In the genomic region with DNA sequence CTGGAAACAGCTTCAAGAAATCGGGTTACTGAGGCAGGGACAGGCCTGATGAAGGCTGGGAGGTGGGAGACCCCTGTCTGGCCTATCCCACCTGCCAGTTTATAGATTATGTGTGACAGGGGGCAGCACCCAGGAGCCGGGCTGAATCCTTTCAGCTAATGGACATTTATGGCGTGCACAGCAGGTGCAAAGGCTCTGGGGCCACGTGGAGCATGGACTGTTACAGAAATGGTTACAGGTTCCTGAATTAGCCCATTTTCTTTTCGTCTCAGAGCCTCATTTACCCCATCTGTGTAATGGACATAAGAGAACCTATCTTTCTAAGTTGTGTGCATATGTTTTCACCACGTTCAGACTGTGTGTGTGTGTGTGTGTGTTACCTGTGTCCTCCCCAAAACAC, we compare ENCODE assay signal across 2 cellular contexts.
A peak's percentile ranks its signal among the peaks of the same experiment; 100 is the strongest.
TF ChIP-seq lines count a peak whose summit lies in the region.

No MANE protein-coding gene starts in this region.

TF ChIP-seq in HepG2, 621 proteins besides CTCF, POLR2A, EP300 and RAD21:
- TF ChIP-seq NR2F1 (CRISPR knock-in tag; IDR thresholded peaks at IDR 0.05) (no peak), EED (CRISPR knock-in tag; IDR thresholded peaks at IDR 0.05) (no peak), ZMYM3 (CRISPR knock-in tag; IDR thresholded peaks at IDR 0.05) (peak; percentile 70), ZNF629 (CRISPR knock-in tag; conservative IDR thresholded peaks at IDR 0.05) (peak; percentile 79), MNT (IDR thresholded peaks at IDR 0.05) (peak; percentile 65), HNRNPL (IDR thresholded peaks at IDR 0.05; ENCODE audit: low read depth, low read length) (no peak)
- TF ChIP-seq, protein P1, sequence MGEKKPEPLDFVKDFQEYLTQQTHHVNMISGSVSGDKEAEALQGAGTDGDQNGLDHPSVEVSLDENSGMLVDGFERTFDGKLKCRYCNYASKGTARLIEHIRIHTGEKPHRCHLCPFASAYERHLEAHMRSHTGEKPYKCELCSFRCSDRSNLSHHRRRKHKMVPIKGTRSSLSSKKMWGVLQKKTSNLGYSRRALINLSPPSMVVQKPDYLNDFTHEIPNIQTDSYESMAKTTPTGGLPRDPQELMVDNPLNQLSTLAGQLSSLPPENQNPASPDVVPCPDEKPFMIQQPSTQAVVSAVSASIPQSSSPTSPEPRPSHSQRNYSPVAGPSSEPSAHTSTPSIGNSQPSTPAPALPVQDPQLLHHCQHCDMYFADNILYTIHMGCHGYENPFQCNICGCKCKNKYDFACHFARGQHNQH (CRISPR knock-in tag; IDR thresholded peaks at IDR 0.05), result no peak

TF ChIP-seq in K562, 482 proteins besides CTCF, POLR2A, EP300 and RAD21:
- TF ChIP-seq RBM39 (optimal IDR thresholded peaks at IDR 0.05; ENCODE audit: low read depth, low read length), result no peak
- TF ChIP-seq RBM25 (IDR thresholded peaks at IDR 0.05; ENCODE audit: low read depth, low read length, severe bottlenecking), result peak; percentile 91
- TF ChIP-seq, protein P2, sequence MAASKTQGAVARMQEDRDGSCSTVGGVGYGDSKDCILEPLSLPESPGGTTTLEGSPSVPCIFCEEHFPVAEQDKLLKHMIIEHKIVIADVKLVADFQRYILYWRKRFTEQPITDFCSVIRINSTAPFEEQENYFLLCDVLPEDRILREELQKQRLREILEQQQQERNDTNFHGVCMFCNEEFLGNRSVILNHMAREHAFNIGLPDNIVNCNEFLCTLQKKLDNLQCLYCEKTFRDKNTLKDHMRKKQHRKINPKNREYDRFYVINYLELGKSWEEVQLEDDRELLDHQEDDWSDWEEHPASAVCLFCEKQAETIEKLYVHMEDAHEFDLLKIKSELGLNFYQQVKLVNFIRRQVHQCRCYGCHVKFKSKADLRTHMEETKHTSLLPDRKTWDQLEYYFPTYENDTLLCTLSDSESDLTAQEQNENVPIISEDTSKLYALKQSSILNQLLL (CRISPR knock-in tag; IDR thresholded peaks at IDR 0.05; ENCODE audit: borderline replicate concordance), result no peak
- TF ChIP-seq PTTG1 (tag; IDR thresholded peaks at IDR 0.05; ENCODE audit: low read depth), result no peak
- no peak for TF ChIP-seq E2F6 (IDR thresholded peaks at IDR 0.05; ENCODE audit: borderline replicate concordance in 1 of 2, extremely low read depth in 1 of 2, insufficient read depth in 1 of 2, insufficient read length in 1 of 2, low read depth in 1 of 2, low read length in 1 of 2, poor library complexity in 1 of 2, severe bottlenecking in 1 of 2)
- no peak for TF ChIP-seq ZNF76 (CRISPR knock-in tag; IDR thresholded peaks at IDR 0.05; ENCODE audit: borderline replicate concordance)
- no peak for TF ChIP-seq ERF (CRISPR knock-in tag; IDR thresholded peaks at IDR 0.05)
- TF ChIP-seq TAL1 (IDR thresholded peaks at IDR 0.05), result no peak
- TF ChIP-seq THAP7 (CRISPR knock-in tag; IDR thresholded peaks at IDR 0.05), result no peak
- TF ChIP-seq PPARD (CRISPR knock-in tag; IDR thresholded peaks at IDR 0.05), result no peak
- TF ChIP-seq SIX5 (IDR thresholded peaks at IDR 0.05; ENCODE audit: borderline replicate concordance in 1 of 2, insufficient read depth in 1 of 2, low read depth in 1 of 2, low read length in 2 of 2), result no peak
- TF ChIP-seq GTF2E2 (tag; IDR thresholded peaks at IDR 0.05), result no peak
- no peak for TF ChIP-seq NR3C1 (CRISPR knock-in tag; IDR thresholded peaks at IDR 0.05)
- 0 out of 2 replicates have a peak, but pooled peaks have one; percentile 22 for TF ChIP-seq BCOR (IDR thresholded peaks at IDR 0.05)
- TF ChIP-seq ZNF263 (CRISPR knock-in tag; IDR thresholded peaks at IDR 0.05; ENCODE audit: borderline replicate concordance), result no peak
- TF ChIP-seq GTF2A2 (tag; IDR thresholded peaks at IDR 0.05), result no peak
